Comparison of ENCODE assay signal across 14 cellular contexts in genomic region chr16:11056090-11056988, GRCh38.
A peak's percentile ranks its signal among the peaks of the same experiment; 100 is the strongest.
DNase-seq lines count a peak whose midpoint lies in the region; ATAC-seq and TF ChIP-seq lines count a peak whose summit lies in the region.
"Had no signal": no experiment of that assay in that cellular context is flagged by ENCODE, and none has a peak within 500 bp of the region (broad histone marks: within the 10 kb centered on the region; RNA-seq: fewer than 3 reads in every experiment).

No MANE protein-coding gene starts in this region.

- intact Hi-C loops in ascending aorta (cut with DNase I) = no loop called here

- no peaks in the 10 kb centered on the region for H3K9me3 Mint-ChIP-seq in activated naive CD4-positive, alpha-beta T cell treated with anti-CD3 and anti-CD28 coated beads, Interleukin-2, amount 10 ng/mL, durations not matched to agents 7 days and 5 days
- H3K9me3 Mint-ChIP-seq in glutamatergic neuron (ENCODE audit: unreplicated experiment) (peaks cover 18% of the 10 kb centered on the region), type B pancreatic cell (no peaks in the 10 kb centered on the region)

- no peak for ATAC-seq in HG03097 (IDR thresholded peaks at IDR 0.05; ENCODE audit: low FRiP score, unreplicated experiment)

- no peaks in the 10 kb centered on the region for H3K9me3 ChIP-seq in ascending aorta
- H3K9me3 ChIP-seq: upper lobe of left lung had no signal

- TF ChIP-seq CTCF in ascending aorta (IDR thresholded peaks at IDR 0.05) = no peak
- no peak for TF ChIP-seq CTCF in glutamatergic neuron (IDR thresholded peaks at IDR 0.05; ENCODE audit: partially characterized antibody, unreplicated experiment)
- TF ChIP-seq CTCF in type B pancreatic cell (conservative IDR thresholded peaks at IDR 0.05) = no peak

- H3K36me3 Mint-ChIP-seq in activated naive CD4-positive, alpha-beta T cell treated with anti-CD3 and anti-CD28 coated beads, Interleukin-2, amount 10 ng/mL, durations not matched to agents 7 days and 5 days = peaks cover 60% of the 10 kb centered on the region
- H3K36me3 Mint-ChIP-seq in glutamatergic neuron (ENCODE audit: unreplicated experiment) = peaks cover 5% of the 10 kb centered on the region
- H3K36me3 Mint-ChIP-seq in type B pancreatic cell = peaks cover 27% of the 10 kb centered on the region

- peak overlapping the region in 1 of 2 donors; percentile 9 for H3K4me3 ChIP-seq in ascending aorta
- H3K4me3 ChIP-seq: upper lobe of left lung had no signal

- H3K27ac Mint-ChIP-seq in activated naive CD4-positive, alpha-beta T cell treated with anti-CD3 and anti-CD28 coated beads, Interleukin-2, amount 10 ng/mL, durations not matched to agents 7 days and 5 days = peak overlapping the region; percentile 42
- peak overlapping the region; percentile 57 for H3K27ac Mint-ChIP-seq in glutamatergic neuron (ENCODE audit: unreplicated experiment)
- H3K27ac Mint-ChIP-seq in type B pancreatic cell = peak overlapping the region; percentile 9
- H3K27ac Mint-ChIP-seq: activated naive CD8-positive, alpha-beta T cell had no signal

- CTCF ChIA-PET in activated naive CD4-positive, alpha-beta T cell treated with anti-CD3 and anti-CD28 coated beads, Interleukin-2, amount 10 ng/mL, durations not matched to agents 7 days and 5 days (lab: Charles Lee) = interaction anchor here (1.0 to 2.7 kb wide), 2 partner anchors 73 to 199 kb away, joined by 3 to 7 read pairs; partner anchors contain the start of gene SOCS1

- H3K4me1 ChIP-seq in ascending aorta = peaks cover 0 to 13% of the 10 kb centered on the region in 2 donors

- no peaks in the 10 kb centered on the region for H3K27me3 ChIP-seq in ascending aorta
- H3K27me3 ChIP-seq: upper lobe of left lung had no signal

- H3K4me1 Mint-ChIP-seq in activated naive CD4-positive, alpha-beta T cell treated with anti-CD3 and anti-CD28 coated beads, Interleukin-2, amount 10 ng/mL, durations not matched to agents 7 days and 5 days = peaks cover 63% of the 10 kb centered on the region
- peaks cover 37% of the 10 kb centered on the region for H3K4me1 Mint-ChIP-seq in glutamatergic neuron (ENCODE audit: low read depth, unreplicated experiment)
- peaks cover 8% of the 10 kb centered on the region for H3K4me1 Mint-ChIP-seq in type B pancreatic cell (ENCODE audit: unreplicated experiment)

- DNase-seq in activated naive CD4-positive, alpha-beta T cell treated with anti-CD3 and anti-CD28 coated beads, Interleukin-2, amount 10 ng/mL, durations not matched to agents 7 days and 5 days = no peak
- DNase-seq in activated naive CD4-positive, alpha-beta T cell treated with anti-CD3 and anti-CD28 coated beads, Interleukin-2, amount 50 U/mL, for 16 hours = no peak
- no peak for DNase-seq in ascending aorta (ENCODE audit: low spot score in 2 of 2)
- DNase-seq in glutamatergic neuron = no peak
- DNase-seq in type B pancreatic cell (ENCODE audit: extremely low spot score, unreplicated experiment) = no peak
- no peak for DNase-seq in AML-193 (lab: John Stamatoyannopoulos, UW)
- DNase-seq in NCI-H146 (lab: John Stamatoyannopoulos, UW) = no peak
- DNase-seq: activated CD4-positive, CD25-positive, alpha-beta regulatory T cell treated with anti-CD3 and anti-CD28 coated beads, Interleukin-2, amount 50 U/mL, for 72 hours; GF-D8; NCI-H1048; NCI-H82; upper lobe of left lung had no signal

- no peak overlapping the region for H3K4me3 Mint-ChIP-seq in activated naive CD4-positive, alpha-beta T cell treated with anti-CD3 and anti-CD28 coated beads, Interleukin-2, amount 10 ng/mL, durations not matched to agents 7 days and 5 days
- peak overlapping the region; percentile 42 for H3K4me3 Mint-ChIP-seq in glutamatergic neuron (ENCODE audit: unreplicated experiment)
- no peak overlapping the region for H3K4me3 Mint-ChIP-seq in type B pancreatic cell
- H3K4me3 Mint-ChIP-seq: activated naive CD8-positive, alpha-beta T cell had no signal

- H3K27ac ChIP-seq in ascending aorta = peak overlapping the region; percentile 60 to 66
- H3K27ac ChIP-seq: upper lobe of left lung had no signal

- H3K36me3 ChIP-seq in ascending aorta = peaks cover 12 to 18% of the 10 kb centered on the region in 2 donors

- no peaks in the 10 kb centered on the region for H3K27me3 Mint-ChIP-seq in activated naive CD4-positive, alpha-beta T cell treated with anti-CD3 and anti-CD28 coated beads, Interleukin-2, amount 10 ng/mL, durations not matched to agents 7 days and 5 days
- peaks cover 17% of the 10 kb centered on the region for H3K27me3 Mint-ChIP-seq in glutamatergic neuron (ENCODE audit: unreplicated experiment)
- H3K27me3 Mint-ChIP-seq in type B pancreatic cell = no peaks in the 10 kb centered on the region
- H3K27me3 Mint-ChIP-seq: activated naive CD8-positive, alpha-beta T cell had no signal
